8 cellular contexts compared by ENCODE assay signal in genomic region chr6:131136021-131136847, GRCh38. TPM values are rescaled to one million over a fixed set of nuclear protein-coding genes. Genes with fewer than 3 reads are reported as not detected.
A peak's percentile ranks its signal among the peaks of the same experiment; 100 is the strongest.
DNase-seq lines count a peak whose midpoint lies in the region; ATAC-seq, FAIRE-seq and TF ChIP-seq lines count a peak whose summit lies in the region.

No MANE protein-coding gene starts in this region.

- H3K4me3 ChIP-seq in AG09309 (ENCODE audit: control insufficient read depth, low read depth, low read length), result peak overlapping the region; percentile 52
- H3K4me3 ChIP-seq in Panc1 (ENCODE audit: low read depth in 2 of 2, low read length in 2 of 2), result peak overlapping the region; percentile 72 to 91
- H3K4me3 ChIP-seq in endocrine pancreas (ENCODE audit: control insufficient read depth, insufficient read depth, low read length), result peak overlapping the region; percentile 88

- CTCF ChIA-PET in Panc1 (lab: Charles Lee), result no interaction called here

- peak; percentile 16 for ATAC-seq in GM19395 (IDR thresholded peaks at IDR 0.05; ENCODE audit: unreplicated experiment)
- peak; percentile 6; the same call in 1 of the 2 replicates for ATAC-seq in Panc1

- H3K36me3 ChIP-seq in Panc1 (ENCODE audit: control insufficient read depth, insufficient read depth, low read length) (no peaks in the 10 kb centered on the region), endocrine pancreas (ENCODE audit: control insufficient read depth, insufficient read depth, low read length) (no peaks in the 10 kb centered on the region)

- H3K9me3 ChIP-seq in Panc1 (ENCODE audit: control insufficient read depth, insufficient read depth, low read depth, low read length) (no peaks in the 10 kb centered on the region), endocrine pancreas (ENCODE audit: control insufficient read depth, low read length) (no peaks in the 10 kb centered on the region)

- intact Hi-C loops in Panc1 (cut with micrococcal nuclease; ENCODE audit: unreplicated experiment), result no loop called here

- no peak for FAIRE-seq in urothelium cell line (lab: Jason Lieb, UNC)

- H3K4me1 ChIP-seq in Panc1 (ENCODE audit: control insufficient read depth, insufficient read depth, low read length) (peaks cover 18% of the 10 kb centered on the region), endocrine pancreas (ENCODE audit: control insufficient read depth, insufficient read depth, low read length) (peaks cover 6% of the 10 kb centered on the region)

- TF ChIP-seq CTCF in AG09309 (IDR thresholded peaks at IDR 0.05; ENCODE audit: control insufficient read depth, insufficient read depth, low read depth, low read length, missing control alignments) (no peak), Panc1 (IDR thresholded peaks at IDR 0.05) (no peak)

- DNase-seq in AG09309 (ENCODE audit: low read depth) (no peak), Panc1 (ENCODE audit: low read depth, low spot score) (peak; percentile 15), midbrain (lab: John Stamatoyannopoulos, UW) (peak; percentile 60), urothelium cell line (ENCODE audit: low spot score) (peak; percentile 32), DMS153 (lab: John Stamatoyannopoulos, UW) (no peak)
- no peak for DNase-seq in stimulated activated naive CD4-positive, alpha-beta T cell (lab: John Stamatoyannopoulos, UW)

- H3K27me3 ChIP-seq in Panc1 (ENCODE audit: control insufficient read depth, insufficient read depth, low read length) (no peaks in the 10 kb centered on the region), endocrine pancreas (ENCODE audit: control insufficient read depth, insufficient read depth, low read length) (no peaks in the 10 kb centered on the region)

- in situ Hi-C loops in Panc1 (cut with HindIII; ENCODE audit: low pct_unique_long_range_greater_than_20kb, low sequenced_read_pairs), result no loop called here

- peak overlapping the region; percentile 73 for H3K9ac ChIP-seq in endocrine pancreas (ENCODE audit: control insufficient read depth, insufficient read depth, low read length)

- peak overlapping the region; percentile 96 for H3K27ac ChIP-seq in Panc1 (ENCODE audit: low read length)

- TSS peak; percentile 70 for BruUV-seq in Panc1 (replicated peaks; lab: Mats Ljungman, UMichigan)

- POLR2A ChIA-PET in Panc1 (lab: Charles Lee), result no interaction called here

RNA-seq across cellular contexts. Expression of gene AKAP7, which starts 1.0 kb away (rescaled TPM):
- 3.2 TPM for total RNA-seq in Panc1 (2021; ENCODE audit: unreplicated experiment)
- 2.7 TPM for polyA plus RNA-seq in Panc1 (2012; ENCODE audit: insufficient read length)

Comparison
In these comparisons a context has a peak if more than half of its experiments do, and no peak if none do; other contexts are left out.
1. DNase-seq: peak in Panc1 (single experiment), midbrain (single experiment) and urothelium cell line (single experiment); none in AG09309 (single experiment), DMS153 (single experiment) and stimulated activated naive CD4-positive, alpha-beta T cell (0 of 6).
2. Peak in every context shown above with its lines, with median percentiles within 50 percentile points of each other: H3K4me3 ChIP-seq.